In genomic region chr2:43941359-43941758, GRCh38 we compare ENCODE assay signal across 1 cellular context.
TF ChIP-seq lines count a peak whose summit lies in the region.

No MANE protein-coding gene starts in this region.

TF ChIP-seq in SK-N-SH treated with all-trans-retinoic acid at 6 μM for 48 hours, 23 proteins besides CTCF, POLR2A, EP300 and RAD21 (continued from another document):
- TF ChIP-seq PATZ1 (CRISPR knock-in tag; IDR thresholded peaks at IDR 0.05; ENCODE audit: borderline replicate concordance): no peak
